Comparison of ENCODE assay signal across 21 cellular contexts in genomic region chr4:67101612-67102011, GRCh38.
"Had no signal": no experiment of that assay in that cellular context is flagged by ENCODE, and none has a peak within 500 bp of the region (broad histone marks: within the 10 kb centered on the region; RNA-seq: fewer than 3 reads in every experiment).

No MANE protein-coding gene starts in this region.

- H3K4me3 Mint-ChIP-seq: endodermal cell, memory B cell, mesothelial cell of epicardium, natural killer cell, neural progenitor cell had no signal

- H3K27me3 ChIP-seq: foreskin keratinocyte, hepatocyte, neural progenitor cell, pancreas had no signal

- H3K4me1 ChIP-seq: foreskin keratinocyte, left ventricle myocardium inferior, lower lobe of right lung, neural progenitor cell, pancreas had no signal

- H3K27ac Mint-ChIP-seq: endodermal cell, memory B cell, mesothelial cell of epicardium, natural killer cell, neural progenitor cell, progenitor cell of endocrine pancreas had no signal

- ATAC-seq: foreskin keratinocyte, left cardiac atrium, lower lobe of right lung, natural killer cell, pancreas, right cardiac atrium had no signal

- H3K4me1 Mint-ChIP-seq: memory B cell, natural killer cell had no signal

- H3K36me3 Mint-ChIP-seq: memory B cell, mesothelial cell of epicardium, natural killer cell, neural progenitor cell had no signal

- H3K9me3 ChIP-seq: left ventricle myocardium inferior, lower lobe of right lung, pancreas had no signal

- H3K36me3 ChIP-seq: left ventricle myocardium inferior, lower lobe of right lung, neural progenitor cell, pancreas had no signal

- H3K9me3 Mint-ChIP-seq: endodermal cell, memory B cell, mesothelial cell of epicardium, neural progenitor cell had no signal

- H3K4me3 ChIP-seq: hepatocyte, left ventricle myocardium inferior, lower lobe of right lung, neural progenitor cell, smooth muscle cell had no signal

- DNase-seq: effector CD4-positive, alpha-beta T cell; endodermal cell; erythroblast; foreskin keratinocyte; kidney; left cardiac atrium; left ventricle myocardium inferior; lower lobe of right lung; natural killer cell; nucleus accumbens; pancreas; right cardiac atrium; stimulated activated CD4-positive, alpha-beta T cell treated with anti-CD3 and anti-CD28 coated beads, Interleukin-2, amount 100 ng/mL, for 48 hours; stimulated activated naive CD4-positive, alpha-beta T cell treated with Interleukin-2 at 50 U/mL for 16 hours; trophoblast cell had no signal

- H3K27me3 Mint-ChIP-seq: memory B cell, progenitor cell of endocrine pancreas had no signal

- H3K27ac ChIP-seq: foreskin keratinocyte, hepatocyte, left ventricle myocardium inferior, lower lobe of right lung, neural progenitor cell, pancreas had no signal
